In the genomic region with DNA sequence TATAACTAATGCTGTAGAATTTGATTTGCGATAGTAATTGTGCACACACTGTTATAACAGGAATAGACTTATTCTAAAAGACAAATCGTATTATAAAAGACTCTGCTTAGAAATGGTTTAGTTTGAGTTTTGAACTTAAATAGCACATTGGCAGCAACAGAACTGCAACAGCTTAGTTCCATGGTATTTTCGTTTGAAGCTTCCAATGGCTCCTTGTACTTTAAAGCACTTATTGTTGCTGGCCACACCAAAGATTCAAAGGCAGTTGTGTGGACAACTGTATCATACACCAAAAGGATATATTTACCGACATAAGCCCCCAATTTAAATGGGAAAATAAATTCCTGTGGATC, we compare ENCODE assay signal across 9 cellular contexts. TPM values are rescaled to one million over a fixed set of nuclear protein-coding genes. Genes with fewer than 3 reads are reported as not detected.
A peak's percentile ranks its signal among the peaks of the same experiment; 100 is the strongest.
DNase-seq lines count a peak whose midpoint lies in the region; ATAC-seq and TF ChIP-seq lines count a peak whose summit lies in the region.
"Had no signal": no experiment of that assay in that cellular context is flagged by ENCODE, and none has a peak within 500 bp of the region (broad histone marks: within the 10 kb centered on the region; RNA-seq: fewer than 3 reads in every experiment).

No MANE protein-coding gene starts in this region.

- H3K27me3 ChIP-seq in lower lobe of right lung (ENCODE audit: low read depth) (no peaks in the 10 kb centered on the region), tibial artery (no peaks in the 10 kb centered on the region)

- peak overlapping the region; percentile 96 for H3K27ac Mint-ChIP-seq in activated naive CD4-positive, alpha-beta T cell treated with anti-CD3 and anti-CD28 coated beads, Interleukin-2, amount 50 U/mL, for 24 hours
- H3K27ac Mint-ChIP-seq in activated CD8-positive, alpha-beta T cell treated with anti-CD3 and anti-CD28 coated beads for 36 hours: peak overlapping the region; percentile 100

- ATAC-seq in activated CD8-positive, alpha-beta T cell treated with anti-CD3 and anti-CD28 coated beads for 36 hours: no peak
- ATAC-seq in lower lobe of right lung (no peak), HG03139 (IDR thresholded peaks at IDR 0.05; ENCODE audit: unreplicated experiment) (no peak)

- intact Hi-C loops in activated CD8-positive, alpha-beta T cell treated with anti-CD3 and anti-CD28 coated beads for 36 hours (cut with micrococcal nuclease): loop anchor here (2.0 to 10.0 kb wide), 2 partner anchors 38 to 102 kb away; no protein-coding TSS in a partner anchor
- intact Hi-C loops in lower lobe of right lung (cut with DNase I): no loop called here
- intact Hi-C loops in tibial artery (cut with DNase I; ENCODE audit: low total_unique reads): no loop called here

- peaks cover 69% of the 10 kb centered on the region for H3K4me1 Mint-ChIP-seq in activated naive CD4-positive, alpha-beta T cell treated with anti-CD3 and anti-CD28 coated beads, Interleukin-2, amount 50 U/mL, for 24 hours
- H3K4me1 Mint-ChIP-seq in activated CD8-positive, alpha-beta T cell treated with anti-CD3 and anti-CD28 coated beads for 36 hours (ENCODE audit: low read depth): peaks cover 42% of the 10 kb centered on the region

- no peaks in the 10 kb centered on the region for H3K9me3 Mint-ChIP-seq in activated naive CD4-positive, alpha-beta T cell treated with anti-CD3 and anti-CD28 coated beads, Interleukin-2, amount 50 U/mL, for 24 hours
- peaks cover 9% of the 10 kb centered on the region for H3K9me3 Mint-ChIP-seq in activated CD8-positive, alpha-beta T cell treated with anti-CD3 and anti-CD28 coated beads for 36 hours

- H3K36me3 Mint-ChIP-seq in activated naive CD4-positive, alpha-beta T cell treated with anti-CD3 and anti-CD28 coated beads, Interleukin-2, amount 50 U/mL, for 24 hours: peaks cover 5% of the 10 kb centered on the region
- H3K36me3 Mint-ChIP-seq in activated CD8-positive, alpha-beta T cell treated with anti-CD3 and anti-CD28 coated beads for 36 hours (ENCODE audit: low read depth): peaks cover 74% of the 10 kb centered on the region

- H3K36me3 ChIP-seq in lower lobe of right lung: no peaks in the 10 kb centered on the region
- no peaks in the 10 kb centered on the region for H3K36me3 ChIP-seq in tibial artery

- CTCF ChIA-PET in activated CD8-positive, alpha-beta T cell treated with anti-CD3 and anti-CD28 coated beads for 36 hours (lab: Charles Lee): interaction anchor here (0.6 to 13.7 kb wide), 18 partner anchors 10 to 111 kb away, joined by 3 to 102 read pairs (median 4); no protein-coding TSS in a partner anchor

- H3K4me3 Mint-ChIP-seq in activated naive CD4-positive, alpha-beta T cell treated with anti-CD3 and anti-CD28 coated beads, Interleukin-2, amount 50 U/mL, for 24 hours: peak overlapping the region; percentile 92
- peak overlapping the region; percentile 87 for H3K4me3 Mint-ChIP-seq in activated CD8-positive, alpha-beta T cell treated with anti-CD3 and anti-CD28 coated beads for 36 hours

- peak overlapping the region; percentile 44 for H3K4me3 ChIP-seq in lower lobe of right lung
- H3K4me3 ChIP-seq in tibial artery: peak overlapping the region; percentile 12

- peaks cover 38% of the 10 kb centered on the region for H3K4me1 ChIP-seq in lower lobe of right lung
- H3K4me1 ChIP-seq in tibial artery: peaks cover 0 to 71% (median 28%) of the 10 kb centered on the region in 4 donors

- no peaks in the 10 kb centered on the region for H3K27me3 Mint-ChIP-seq in activated naive CD4-positive, alpha-beta T cell treated with anti-CD3 and anti-CD28 coated beads, Interleukin-2, amount 50 U/mL, for 24 hours
- H3K27me3 Mint-ChIP-seq in activated CD8-positive, alpha-beta T cell treated with anti-CD3 and anti-CD28 coated beads for 36 hours: no peaks in the 10 kb centered on the region

- no peaks in the 10 kb centered on the region for H3K9me3 ChIP-seq in lower lobe of right lung
- H3K9me3 ChIP-seq in tibial artery: no peaks in the 10 kb centered on the region

- H3K27ac ChIP-seq in lower lobe of right lung (peak overlapping the region; percentile 77), tibial artery (peak overlapping the region; percentile 49 to 58)

- POLR2A ChIA-PET in activated CD8-positive, alpha-beta T cell treated with anti-CD3 and anti-CD28 coated beads for 36 hours (lab: Charles Lee): interaction anchor here (1.0 to 12.4 kb wide), 6 partner anchors 14 to 110 kb away, joined by 4 to 198 read pairs (median 91); a partner anchor contains a TSS

- no peak for TF ChIP-seq CTCF in activated CD8-positive, alpha-beta T cell treated with anti-CD3 and anti-CD28 coated beads for 36 hours (IDR thresholded peaks at IDR 0.05)
- TF ChIP-seq CTCF in lower lobe of right lung (IDR thresholded peaks at IDR 0.05): no peak
- TF ChIP-seq CTCF in tibial artery (IDR thresholded peaks at IDR 0.05): no peak

- DNase-seq in activated naive CD4-positive, alpha-beta T cell treated with anti-CD3 and anti-CD28 coated beads, Interleukin-2, amount 50 U/mL, for 16 hours: no peak
- DNase-seq in activated CD8-positive, alpha-beta T cell treated with anti-CD3 and anti-CD28 coated beads for 36 hours: no peak
- DNase-seq in lower lobe of right lung (no peak), tibial artery (no peak), NCI-H526 treated with DMSO at 0.1 percent for 48 hours (lab: John Stamatoyannopoulos, UW) (no peak), GM19238 (ENCODE audit: insufficient read length, low spot score) (no peak)
- DNase-seq: NCI-H1417 had no signal

RNA-seq across cellular contexts. Expression of a gene that starts 0.6 kb away (rescaled TPM):
- 100 to 1,000 TPM; 361 to 365 TPM for total RNA-seq in activated CD8-positive, alpha-beta T cell treated with anti-CD3 and anti-CD28 coated beads for 36 hours
- 84.4 TPM for total RNA-seq in lower lobe of right lung
